24 cellular contexts compared by ENCODE assay signal in the genomic region with DNA sequence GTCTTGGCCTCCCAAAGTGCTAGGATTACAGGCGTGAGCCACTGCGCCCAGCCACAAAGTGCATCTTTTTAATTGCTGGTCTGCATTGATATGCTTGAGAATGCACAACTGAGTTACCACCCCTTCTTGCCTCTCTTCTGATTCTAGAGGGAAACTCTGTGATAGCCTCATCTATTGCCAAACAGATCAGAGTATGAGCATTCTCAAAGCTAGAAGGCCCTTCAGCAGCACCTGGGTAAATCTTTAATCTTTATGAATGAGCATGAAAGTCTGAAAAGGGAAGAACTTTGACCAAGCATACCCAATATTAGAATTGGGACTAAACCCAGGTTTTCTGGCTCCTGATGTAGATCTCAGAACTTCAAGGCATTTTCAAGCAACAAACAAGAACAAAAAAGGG.
DNase-seq lines count a peak whose midpoint lies in the region; ATAC-seq, FAIRE-seq and TF ChIP-seq lines count a peak whose summit lies in the region.
"Had no signal": no experiment of that assay in that cellular context is flagged by ENCODE, and none has a peak within 500 bp of the region (broad histone marks: within the 10 kb centered on the region; RNA-seq: fewer than 3 reads in every experiment).

No MANE protein-coding gene starts in this region.

- H3K4me1 Mint-ChIP-seq in activated CD8-positive, alpha-beta T cell treated with anti-CD3 and anti-CD28 coated beads, Interleukin-2, amount 10 ng/mL, durations not matched to agents 7 days and 5 days (ENCODE audit: low read depth), result no peaks in the 10 kb centered on the region
- H3K4me1 Mint-ChIP-seq: activated CD4-positive, alpha-beta memory T cell treated with anti-CD3 and anti-CD28 coated beads, Interleukin-2, amount 10 ng/mL, durations not matched to agents 7 days and 5 days; central memory CD8-positive, alpha-beta T cell; neural progenitor cell had no signal

- H3K4me3 ChIP-seq in GM12878, result no peak overlapping the region
- H3K4me3 ChIP-seq: heart right ventricle, neural progenitor cell had no signal

- FAIRE-seq in GM12878 (lab: Jason Lieb, UNC), result no peak
- FAIRE-seq: kidney, urothelium cell line had no signal

- SMC1A ChIA-PET in GM12878 (lab: Charles Lee; ENCODE audit: uncharacterized antibody, unreplicated experiment), result interaction anchor here (0.6 to 1.2 kb wide), 2 partner anchors 10 to 756 kb away, joined by 3 to 5 read pairs; no protein-coding TSS in a partner anchor

- BruUV-seq in GM12878 (replicated peaks; lab: Mats Ljungman, UMichigan), result no TSS peak

- no peak overlapping the region for H3K4me2 ChIP-seq in GM12878 (ENCODE audit: control insufficient read depth, insufficient read depth)
- H3K4me2 ChIP-seq: neural progenitor cell had no signal

- H3K9me3 Mint-ChIP-seq in activated CD8-positive, alpha-beta T cell treated with anti-CD3 and anti-CD28 coated beads, Interleukin-2, amount 10 ng/mL, durations not matched to agents 7 days and 5 days (ENCODE audit: insufficient read depth), result peaks cover 4% of the 10 kb centered on the region

- CTCF ChIA-PET in GM12878 (lab: Yijun Ruan, JAX), result interaction anchor here (0.7 kb wide), 1 partner anchor 210 kb away, joined by 4 read pairs; no protein-coding TSS in a partner anchor
- CTCF ChIA-PET in activated CD8-positive, alpha-beta T cell treated with anti-CD3 and anti-CD28 coated beads, Interleukin-2, amount 10 ng/mL, durations not matched to agents 7 days and 5 days (lab: Charles Lee), result no interaction called here

- TF ChIP-seq POLR2A in GM12878 (IDR thresholded peaks at IDR 0.05; ENCODE audit: low read depth, low read length), result no peak

- TF ChIP-seq EP300 in GM12878 (IDR thresholded peaks at IDR 0.05; ENCODE audit: borderline replicate concordance in 1 of 2, control insufficient read depth in 1 of 2, low read depth in 2 of 2, low read length in 2 of 2), result no peak

- no peaks in the 10 kb centered on the region for H3K36me3 ChIP-seq in GM12878 (ENCODE audit: control insufficient read depth in 2 of 2, insufficient read depth in 2 of 2, low read length in 1 of 2)
- H3K36me3 ChIP-seq: heart right ventricle, neural progenitor cell, WERI-Rb-1 had no signal

- H3K9me3 ChIP-seq in GM12878 (replicated peaks; ENCODE audit: control insufficient read depth, insufficient read depth, low read length), result no peaks in the 10 kb centered on the region; the same call in 2 of the 3 replicates

- no peak for TF ChIP-seq RAD21 in GM12878 (IDR thresholded peaks at IDR 0.05; ENCODE audit: insufficient read depth, low read depth, low read length)

- no peaks in the 10 kb centered on the region for H3K79me2 ChIP-seq in GM12878 (ENCODE audit: control insufficient read depth, insufficient read depth, low read length)

- H3K27me3 Mint-ChIP-seq in activated CD8-positive, alpha-beta T cell treated with anti-CD3 and anti-CD28 coated beads, Interleukin-2, amount 10 ng/mL, durations not matched to agents 7 days and 5 days (ENCODE audit: low read depth), result peaks cover 6% of the 10 kb centered on the region
- H3K27me3 Mint-ChIP-seq: CD4-positive, alpha-beta T cell; central memory CD8-positive, alpha-beta T cell had no signal

- H3K27ac ChIP-seq in GM12878 (ENCODE audit: control insufficient read depth, insufficient read depth), result no peak overlapping the region
- H3K27ac ChIP-seq: heart right ventricle, neural progenitor cell, WERI-Rb-1 had no signal

- no peaks in the 10 kb centered on the region for H3K36me3 Mint-ChIP-seq in activated CD8-positive, alpha-beta T cell treated with anti-CD3 and anti-CD28 coated beads, Interleukin-2, amount 10 ng/mL, durations not matched to agents 7 days and 5 days (ENCODE audit: low read depth)
- H3K36me3 Mint-ChIP-seq: neural progenitor cell had no signal

- intact Hi-C loops in GM12878 (cut with micrococcal nuclease; ENCODE audit: unreplicated experiment), result loop anchor here (10.0 kb wide), 1 partner anchor 721 kb away; no protein-coding TSS in a partner anchor
- intact Hi-C loops in Right ventricle myocardium superior (cut with DNase I), result no loop called here

- no peak for TF ChIP-seq CTCF in GM12878 (IDR thresholded peaks at IDR 0.05 in 2 of 3, conservative IDR thresholded peaks at IDR 0.05 in 1 of 3; ENCODE audit: control insufficient read depth in 2 of 3, extremely low read depth in 1 of 3, insufficient read depth in 1 of 3, low read depth in 3 of 3, low read length in 3 of 3)

- WGBS in GM12878 (ENCODE audit: insufficient coverage, insufficient replicate concordance, low lambda C conversion rate, missing lambda C conversion rate), result 82% methylated on average over 2 of the region's 2 CpGs

- H2AFZ ChIP-seq in GM12878 (ENCODE audit: control insufficient read depth, low read depth, low read length), result no peak overlapping the region

- no peak overlapping the region for H3K4me3 Mint-ChIP-seq in activated CD8-positive, alpha-beta T cell treated with anti-CD3 and anti-CD28 coated beads, Interleukin-2, amount 10 ng/mL, durations not matched to agents 7 days and 5 days
- H3K4me3 Mint-ChIP-seq: activated CD4-positive, alpha-beta memory T cell treated with anti-CD3 and anti-CD28 coated beads, Interleukin-2, amount 10 ng/mL, durations not matched to agents 7 days and 5 days; activated T-helper 1 cell treated with anti-CD3 and anti-CD28 coated beads, Interleukin-12 subunit alpha, Interleukin-12 subunit beta, Interleukin-2, Interleukin-4 antibody, amounts not matched to agents 30 ng/mL and 10 ng/mL and 1 ng/mL, durations not matched to agents 14 hours and 24 hours and 36 hours; CD4-positive, alpha-beta T cell; central memory CD8-positive, alpha-beta T cell; effector memory CD8-positive, alpha-beta T cell; neural progenitor cell had no signal

- RAD21 ChIA-PET in GM12878 (lab: Charles Lee; ENCODE audit: unreplicated experiment), result interaction anchor here (0.9 to 1.7 kb wide), 3 partner anchors 21 to 205 kb away, joined by 3 to 5 read pairs (median 3); no protein-coding TSS in a partner anchor

- H3K27ac Mint-ChIP-seq in activated CD8-positive, alpha-beta T cell treated with anti-CD3 and anti-CD28 coated beads, Interleukin-2, amount 10 ng/mL, durations not matched to agents 7 days and 5 days, result no peak overlapping the region
- H3K27ac Mint-ChIP-seq: activated CD4-positive, alpha-beta memory T cell treated with anti-CD3 and anti-CD28 coated beads, Interleukin-2, amount 10 ng/mL, durations not matched to agents 7 days and 5 days; activated T-helper 1 cell treated with anti-CD3 and anti-CD28 coated beads, Interleukin-12 subunit alpha, Interleukin-12 subunit beta, Interleukin-2, Interleukin-4 antibody, amounts not matched to agents 30 ng/mL and 10 ng/mL and 1 ng/mL, durations not matched to agents 14 hours and 24 hours and 36 hours; CD4-positive, alpha-beta T cell; effector memory CD8-positive, alpha-beta T cell; neural progenitor cell had no signal

- no peak overlapping the region for H3K9ac ChIP-seq in GM12878 (ENCODE audit: control insufficient read depth, insufficient read depth, low read length)
- H3K9ac ChIP-seq: neural progenitor cell had no signal

- H3K27me3 ChIP-seq in GM12878 (replicated peaks in 1 of 2; ENCODE audit: control insufficient read depth in 2 of 2, insufficient read depth in 2 of 2, low read length in 1 of 2), result no peaks in the 10 kb centered on the region
- H3K27me3 ChIP-seq: heart right ventricle, neural progenitor cell had no signal

- in situ Hi-C loops in GM12878 (cut with MboI), result no loop called here

- H3K4me1 ChIP-seq in GM12878 (ENCODE audit: control insufficient read depth, insufficient read depth, low read length), result no peaks in the 10 kb centered on the region
- H3K4me1 ChIP-seq: neural progenitor cell had no signal

- POLR2A ChIA-PET in GM12878 (lab: Charles Lee), result interaction anchor here (0.6 to 1.2 kb wide), 2 partner anchors 10 to 203 kb away, joined by 3 read pairs; no protein-coding TSS in a partner anchor
- POLR2A ChIA-PET in activated CD8-positive, alpha-beta T cell treated with anti-CD3 and anti-CD28 coated beads, Interleukin-2, amount 10 ng/mL, durations not matched to agents 7 days and 5 days (lab: Charles Lee), result no interaction called here

- H4K20me1 ChIP-seq in GM12878 (ENCODE audit: control insufficient read depth, insufficient read depth), result no peaks in the 10 kb centered on the region

- DNase-seq in GM12878 (ENCODE audit: low read depth, low spot score) (peak; percentile 33), Right ventricle myocardium superior (no peak), activated gamma-delta T cell treated with Interleukin-2 at 50 U/mL for 16 hours (no peak), OCI-M1 (lab: John Stamatoyannopoulos, UW) (no peak)
- no peak for DNase-seq in activated CD8-positive, alpha-beta T cell treated with anti-CD3 and anti-CD28 coated beads, Interleukin-2, amount 10 ng/mL, durations not matched to agents 7 days and 5 days
- DNase-seq: activated CD4-positive, alpha-beta memory T cell treated with anti-CD3 and anti-CD28 coated beads, Interleukin-2, amount 10 ng/mL, durations not matched to agents 7 days and 5 days; amniotic stem cell; CD4-positive, alpha-beta T cell; DND-41; effector memory CD8-positive, alpha-beta T cell; heart right ventricle; kidney; NCI-H1105; NCI-H2171; NCI-H774; stimulated activated naive CD8-positive, alpha-beta T cell treated with anti-CD3 and anti-CD28 coated beads, Interleukin-15, Interleukin-2, amounts not matched to agents 100 U/mL and 50 U/mL, for 24 hours; WERI-Rb-1 had no signal

- ATAC-seq in GM18870 (IDR thresholded peaks at IDR 0.05; ENCODE audit: unreplicated experiment) (peak; percentile 54), GM21515 (IDR thresholded peaks at IDR 0.05; ENCODE audit: unreplicated experiment) (peak; percentile 57), HG03066 (IDR thresholded peaks at IDR 0.05; ENCODE audit: low read depth, unreplicated experiment) (peak; percentile 60), GM12878 (peak; percentile 82), Right ventricle myocardium superior (ENCODE audit: poor library complexity) (no peak)
- ATAC-seq in activated CD8-positive, alpha-beta T cell treated with anti-CD3 and anti-CD28 coated beads, Interleukin-2, amount 10 ng/mL, durations not matched to agents 7 days and 5 days, result no peak
- ATAC-seq: effector memory CD8-positive, alpha-beta T cell; heart right ventricle; stimulated activated naive CD8-positive, alpha-beta T cell treated with anti-CD3 and anti-CD28 coated beads, Interleukin-15, Interleukin-2, amounts not matched to agents 100 U/mL and 50 U/mL, for 24 hours had no signal

Comparison
In these comparisons a context has a peak if more than half of its experiments do, and no peak if none do; other contexts are left out.
1. ATAC-seq: peak in GM18870 (single experiment), GM21515 (single experiment), HG03066 (single experiment) and GM12878 (single experiment); none in activated CD8-positive, alpha-beta T cell treated with anti-CD3 and anti-CD28 coated beads, Interleukin-2, amount 10 ng/mL, durations not matched to agents 7 days and 5 days (single experiment) and Right ventricle myocardium superior (single experiment).